ENCODE assay signal across 18 cellular contexts in the genomic region with DNA sequence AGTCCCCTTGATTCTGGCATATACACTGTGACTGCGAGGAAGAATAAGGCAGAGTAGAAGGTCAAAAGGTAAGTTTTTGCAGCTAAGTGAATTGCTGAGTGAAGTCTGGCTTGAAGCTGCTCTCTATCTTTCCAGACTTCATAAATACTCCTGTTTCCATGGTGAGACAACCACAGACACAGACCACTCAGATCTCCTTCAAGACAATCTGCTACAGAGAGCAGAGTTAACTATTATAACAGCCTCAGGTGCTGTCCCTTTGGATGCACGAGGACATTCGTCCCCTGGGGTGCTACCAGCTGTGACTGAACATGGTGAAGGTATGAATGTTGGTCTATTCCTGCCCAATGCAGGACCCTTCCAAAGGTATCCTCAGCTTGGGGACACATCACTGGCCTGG.
"Had no signal": no experiment of that assay in that cellular context is flagged by ENCODE, and none has a peak within 500 bp of the region (broad histone marks: within the 10 kb centered on the region; RNA-seq: fewer than 3 reads in every experiment).

No MANE protein-coding gene starts in this region.

- H3K4me1 ChIP-seq: heart left ventricle, psoas muscle, suprapubic skin, upper lobe of left lung had no signal

- H3K27me3 ChIP-seq: cardiac muscle cell, heart left ventricle, spleen, suprapubic skin, upper lobe of left lung had no signal

- H3K27ac ChIP-seq: cardiac muscle cell, heart left ventricle, psoas muscle, spleen, suprapubic skin, upper lobe of left lung had no signal

- H3K36me3 ChIP-seq: cardiac muscle cell had no signal

- H3K27ac Mint-ChIP-seq: activated CD4-positive, alpha-beta T cell treated with anti-CD3 and anti-CD28 coated beads, Interleukin-2, amount 10 ng/mL, durations not matched to agents 24 days and 14 days; nephron; WTC11 had no signal

- ATAC-seq: heart left ventricle, left colon, psoas muscle, sciatic nerve, WTC11 had no signal

- FAIRE-seq: colon, frontal cortex had no signal

- H3K4me1 Mint-ChIP-seq: nephron had no signal

- DNase-seq: activated CD4-positive, alpha-beta T cell treated with anti-CD3 and anti-CD28 coated beads, Interleukin-2, amount 10 ng/mL, durations not matched to agents 24 days and 14 days; activated T-cell treated with anti-CD3 and anti-CD28 coated beads, Interleukin-2, amount 50 U/mL, for 4 hours; heart left ventricle; left colon; mammary epithelial cell; occipital lobe; psoas muscle; spleen; stimulated activated CD4-positive, alpha-beta T cell treated with anti-CD3 and anti-CD28 coated beads, Interleukin-1b, Interleukin-23, amount 100 ng/mL, for 48 hours; stimulated activated naive CD4-positive, alpha-beta T cell; upper lobe of left lung had no signal

- H3K36me3 Mint-ChIP-seq: WTC11 had no signal

- H3K27me3 Mint-ChIP-seq: activated CD4-positive, alpha-beta T cell treated with anti-CD3 and anti-CD28 coated beads, Interleukin-2, amount 10 ng/mL, durations not matched to agents 24 days and 14 days had no signal

- H3K4me3 Mint-ChIP-seq: activated CD4-positive, alpha-beta T cell treated with anti-CD3 and anti-CD28 coated beads, Interleukin-2, amount 10 ng/mL, durations not matched to agents 24 days and 14 days; activated T-cell treated with anti-CD3 and anti-CD28 coated beads, Interleukin-2, amount 50 U/mL, for 4 hours; nephron; WTC11 had no signal

- H3K9me3 ChIP-seq: heart left ventricle, psoas muscle, spleen, suprapubic skin, upper lobe of left lung had no signal

- H3K9me3 Mint-ChIP-seq: activated CD4-positive, alpha-beta T cell treated with anti-CD3 and anti-CD28 coated beads, Interleukin-2, amount 10 ng/mL, durations not matched to agents 24 days and 14 days; activated T-cell treated with anti-CD3 and anti-CD28 coated beads, Interleukin-2, amount 50 U/mL, for 4 hours; nephron; WTC11 had no signal

- H3K4me3 ChIP-seq: cardiac muscle cell, heart left ventricle, psoas muscle, spleen, suprapubic skin, upper lobe of left lung had no signal
